In genomic region chr2:226794751-226795171, GRCh38 we compare ENCODE assay signal across 9 cellular contexts. TPM values are rescaled to one million over a fixed set of nuclear protein-coding genes. Genes with fewer than 3 reads are reported as not detected.
DNase-seq lines count a peak whose midpoint lies in the region; ATAC-seq and TF ChIP-seq lines count a peak whose summit lies in the region.
"Had no signal": no experiment of that assay in that cellular context is flagged by ENCODE, and none has a peak within 500 bp of the region (broad histone marks: within the 10 kb centered on the region; RNA-seq: fewer than 3 reads in every experiment).

No MANE protein-coding gene starts in this region.

- H3K9me3 ChIP-seq in SK-N-SH (no peaks in the 10 kb centered on the region), adipocyte (ENCODE audit: control insufficient read depth, low read length) (no peaks in the 10 kb centered on the region), thyroid gland (no peaks in the 10 kb centered on the region)

- H3K9ac ChIP-seq in SK-N-SH (peak overlapping the region; percentile 81; the same call in 1 of the 2 replicates), adipocyte (ENCODE audit: low read length) (peak overlapping the region; percentile 93)

- H3K9me2 ChIP-seq in SK-N-SH, result no peaks in the 10 kb centered on the region

- POLR2A ChIA-PET in SK-N-SH (lab: Yijun Ruan, JAX), result no interaction called here

- H3K4me3 ChIP-seq in SK-N-SH (ENCODE audit: low read depth in 2 of 2, low read length in 1 of 2) (peak overlapping the region; percentile 65 to 74; a peak in 3 of 4 replicates), adipocyte (ENCODE audit: low read length) (peak overlapping the region; percentile 87), thyroid gland (replicated peaks in 1 of 3) (peak overlapping the region in 2 of 3 donors; percentile 12 to 76)

- no peaks in the 10 kb centered on the region for H3F3A ChIP-seq in SK-N-SH (replicated peaks; ENCODE audit: insufficient read depth)

- peak in 1 of 2 donors; percentile 16 for TF ChIP-seq POLR2A in thyroid gland (IDR thresholded peaks at IDR 0.05)

- H3K4me2 ChIP-seq in SK-N-SH, result peak overlapping the region; percentile 85

- TF ChIP-seq CTCF in SK-N-SH (IDR thresholded peaks at IDR 0.05), result no peak
- TF ChIP-seq CTCF in thyroid gland (IDR thresholded peaks at IDR 0.05), result no peak

- TF ChIP-seq RAD21 in SK-N-SH (IDR thresholded peaks at IDR 0.05; ENCODE audit: low read length), result no peak

- TF ChIP-seq EP300 in SK-N-SH (IDR thresholded peaks at IDR 0.05; ENCODE audit: borderline replicate concordance in 1 of 2, low read depth in 1 of 2, low read length in 1 of 2), result no peak

- H3K36me3 ChIP-seq in SK-N-SH (replicated peaks in 1 of 2; ENCODE audit: control insufficient read depth in 1 of 2, insufficient read depth in 2 of 2, low read length in 1 of 2), result peaks cover 0 to 35% of the 10 kb centered on the region in 2 experiments
- peaks cover 10% of the 10 kb centered on the region for H3K36me3 ChIP-seq in adipocyte (ENCODE audit: control insufficient read depth, insufficient read depth, low read length, severe bottlenecking)
- peaks cover 6 to 10% of the 10 kb centered on the region in 2 donors for H3K36me3 ChIP-seq in thyroid gland

- CTCF ChIA-PET in SK-N-SH (lab: Yijun Ruan, JAX), result interaction anchor here (1.2 to 1.6 kb wide), 3 partner anchors 8 to 579 kb away, joined by 4 to 5 read pairs (median 4); no protein-coding TSS in a partner anchor

- intact Hi-C loops in thyroid gland (cut with DNase I), result loop anchor here (5.0 to 10.0 kb wide), 2 partner anchors 150 to 577 kb away; no protein-coding TSS in a partner anchor

- H2AFZ ChIP-seq in SK-N-SH (ENCODE audit: low read depth), result no peak overlapping the region

- 80% methylated on average over 9 of the region's 9 CpGs for WGBS in SK-N-SH (ENCODE audit: low lambda C conversion rate)
- WGBS in thyroid gland, 2 donors, result 13 to 21% methylated on average over 9 of the region's 9 CpGs

- peaks cover 95% of the 10 kb centered on the region for H3K79me2 ChIP-seq in SK-N-SH (ENCODE audit: insufficient read depth)

- ATAC-seq in SK-N-SH treated with all-trans-retinoic acid at 6 μM for 48 hours (no peak), HG03469 (IDR thresholded peaks at IDR 0.05; ENCODE audit: unreplicated experiment) (no peak)

- no peaks in the 10 kb centered on the region for H3K27me3 ChIP-seq in SK-N-SH (ENCODE audit: insufficient read depth)
- no peaks in the 10 kb centered on the region for H3K27me3 ChIP-seq in adipocyte (replicated peaks; ENCODE audit: control insufficient read depth, insufficient read depth, low read length)
- H3K27me3 ChIP-seq in thyroid gland, result no peaks in the 10 kb centered on the region

- peak; percentile 24 for DNase-seq in SK-N-SH
- peak; percentile 63 for DNase-seq in adipocyte (ENCODE audit: low read depth)
- peak; percentile 38 for DNase-seq in kidney glomerular epithelial cell (lab: John Stamatoyannopoulos, UW)
- DNase-seq in thyroid gland, result peak; percentile 51 to 55
- DNase-seq in stimulated activated naive CD4-positive, alpha-beta T cell treated with Interleukin-2 at 50 U/mL for 16 hours (lab: John Stamatoyannopoulos, UW), result no peak
- no peak for DNase-seq in effector CD4-positive, alpha-beta T cell
- DNase-seq: activated gamma-delta T cell treated with Interleukin-2 at 50 U/mL for 16 hours had no signal

- peaks cover 10% of the 10 kb centered on the region; the same call in 1 of the 2 replicates for H4K20me1 ChIP-seq in SK-N-SH (ENCODE audit: insufficient read depth)

- H3K27ac ChIP-seq in SK-N-SH (ENCODE audit: low read depth in 2 of 2, low read length in 1 of 2) (peak overlapping the region in 1 of 2 experiments; percentile 75; a peak in 2 of 4 replicates), thyroid gland (peak overlapping the region; percentile 84 to 98 (median 94))

- H3K4me1 ChIP-seq in SK-N-SH (ENCODE audit: control insufficient read depth in 1 of 2, insufficient read depth in 2 of 2, low read depth in 1 of 2, low read length in 1 of 2) (peaks cover 18 to 26% of the 10 kb centered on the region in 2 experiments), adipocyte (ENCODE audit: control insufficient read depth, insufficient read depth, low read length) (peaks cover 56% of the 10 kb centered on the region), thyroid gland (peaks cover 19 to 30% of the 10 kb centered on the region in 2 donors)

TF ChIP-seq in SK-N-SH, 30 proteins besides CTCF, POLR2A, EP300 and RAD21:
- TF ChIP-seq ELF1 (IDR thresholded peaks at IDR 0.05), result no peak
- peak; percentile 27; the same call in 1 of the 2 replicates for TF ChIP-seq NFIC (IDR thresholded peaks at IDR 0.05; ENCODE audit: borderline replicate concordance)
- TF ChIP-seq TEAD4 (IDR thresholded peaks at IDR 0.05; ENCODE audit: borderline replicate concordance, insufficient read depth), result no peak
- no peak for TF ChIP-seq FOXJ3 (CRISPR knock-in tag; IDR thresholded peaks at IDR 0.05)
- no peak for TF ChIP-seq USF1 (IDR thresholded peaks at IDR 0.05; ENCODE audit: borderline replicate concordance, low read depth)
- 0 out of 2 replicates have a peak, but pooled peaks have one; percentile 19 for TF ChIP-seq SIN3A (IDR thresholded peaks at IDR 0.05; ENCODE audit: borderline replicate concordance, low read depth, low read length)
- TF ChIP-seq MAX (IDR thresholded peaks at IDR 0.05; ENCODE audit: low read depth), result no peak
- TF ChIP-seq JUND (IDR thresholded peaks at IDR 0.05), result no peak
- TF ChIP-seq TAF1 (IDR thresholded peaks at IDR 0.05; ENCODE audit: borderline replicate concordance, low read depth, low read length), result no peak
- peak; percentile 18; the same call in 1 of the 2 replicates for TF ChIP-seq POLR2AphosphoS5 (IDR thresholded peaks at IDR 0.05; ENCODE audit: low read depth, low read length)
TF ChIP-seq in SK-N-SH: peak in this region for 3.

TF ChIP-seq in SK-N-SH treated with all-trans-retinoic acid at 6 μM for 48 hours, 23 proteins besides CTCF, POLR2A, EP300 and RAD21:
- TF ChIP-seq ARNTL (CRISPR knock-in tag; IDR thresholded peaks at IDR 0.05; ENCODE audit: borderline replicate concordance, low read depth) (no peak), BACH2 (CRISPR knock-in tag; IDR thresholded peaks at IDR 0.05; ENCODE audit: borderline replicate concordance) (no peak), POU6F1 (CRISPR knock-in tag; IDR thresholded peaks at IDR 0.05; ENCODE audit: borderline replicate concordance, low read depth) (no peak), ESRRG (CRISPR knock-in tag; IDR thresholded peaks at IDR 0.05) (no peak), RARB (CRISPR knock-in tag; IDR thresholded peaks at IDR 0.05) (no peak), PPARA (CRISPR knock-in tag; IDR thresholded peaks at IDR 0.05; ENCODE audit: borderline replicate concordance) (no peak), CSDC2 (CRISPR knock-in tag; IDR thresholded peaks at IDR 0.05) (no peak)
TF ChIP-seq in SK-N-SH treated with all-trans-retinoic acid at 6 μM for 48 hours: peak in this region for 0.

RNA-seq across cellular contexts. Expression of gene IRS1, which starts 4.9 kb away (rescaled TPM):
- polyA plus RNA-seq in SK-N-SH (2012; rRNA removed), result 15.8 and 16.5 TPM in 2 replicates
- polyA plus RNA-seq in SK-N-SH (2012; cell fraction: cytosol; rRNA removed), result 10.2 and 14.6 TPM in 2 replicates
- polyA plus RNA-seq in SK-N-SH (2012; cell fraction: nucleus; rRNA removed), result 11.7 and 14.7 TPM in 2 replicates
- 100 to 1,000 TPM in 2 of 4 donors, 10 to 100 TPM in 2; 61.9 to 166 (median 98.7) TPM for total RNA-seq in thyroid gland

RNA-seq across cellular contexts. Expression of gene RHBDD1, which starts 41.1 kb away (rescaled TPM):
- 10.3 and 10.8 TPM in 2 replicates for polyA plus RNA-seq in SK-N-SH (2012; rRNA removed)
- polyA plus RNA-seq in SK-N-SH (2012; cell fraction: cytosol; rRNA removed), result 10.6 and 11.0 TPM in 2 replicates
- polyA plus RNA-seq in SK-N-SH (2012; cell fraction: nucleus; rRNA removed), result 7.6 and 11.7 TPM in 2 replicates
- 10 to 100 TPM; 17.2 to 36.5 (median 26.2) TPM for total RNA-seq in thyroid gland

Comparison
In these comparisons a context has a peak if more than half of its experiments do, and no peak if none do; other contexts are left out.
1. DNase-seq: peak in SK-N-SH (single experiment), adipocyte (single experiment), kidney glomerular epithelial cell (single experiment) and thyroid gland (2 of 2); none in stimulated activated naive CD4-positive, alpha-beta T cell treated with Interleukin-2 at 50 U/mL for 16 hours (single experiment) and effector CD4-positive, alpha-beta T cell (single experiment).
2. Peak in every context shown above with its lines, with median percentiles within 50 percentile points of each other: H3K4me3 ChIP-seq.